In the genomic region with DNA sequence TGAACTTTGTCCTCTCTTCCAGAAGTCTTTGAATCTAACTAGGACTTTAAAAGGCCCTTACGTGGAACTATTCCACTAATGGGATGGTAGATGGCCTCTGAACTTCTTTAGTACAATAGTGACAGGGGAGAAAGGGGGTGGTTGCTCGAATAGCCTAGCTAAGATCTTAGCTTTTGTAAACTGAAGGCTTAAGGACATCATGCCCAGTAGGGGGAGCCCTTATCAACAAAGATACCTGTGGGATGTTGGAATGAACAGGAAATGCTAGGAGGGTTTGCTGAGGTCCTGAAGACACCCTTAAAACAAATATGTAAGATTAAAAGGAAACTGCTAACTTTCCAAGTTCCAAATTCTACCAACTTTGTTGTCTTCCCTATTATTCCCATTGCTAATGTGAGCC, we compare ENCODE assay signal across 8 cellular contexts. TPM values are rescaled to one million over a fixed set of nuclear protein-coding genes. Genes with fewer than 3 reads are reported as not detected.
DNase-seq lines count a peak whose midpoint lies in the region; ATAC-seq and TF ChIP-seq lines count a peak whose summit lies in the region.

No MANE protein-coding gene starts in this region.

- peak; percentile 66 for ATAC-seq in HG02678 (IDR thresholded peaks at IDR 0.05; ENCODE audit: unreplicated experiment)
- peak; percentile 92 for ATAC-seq in WTC11
- ATAC-seq in GM21529 (IDR thresholded peaks at IDR 0.05; ENCODE audit: unreplicated experiment) = no peak
- no peak for ATAC-seq in GM19463 (IDR thresholded peaks at IDR 0.05; ENCODE audit: unreplicated experiment)

- peak; percentile 60 for TF ChIP-seq CTCF in WTC11 (IDR thresholded peaks at IDR 0.05)
- TF ChIP-seq CTCF in neural crest cell (conservative IDR thresholded peaks at IDR 0.05) = peak; percentile 85

- H3K4me1 Mint-ChIP-seq in WTC11 (peaks cover 22% of the 10 kb centered on the region), neural crest cell (peaks cover 5% of the 10 kb centered on the region)

- in situ Hi-C loops in G401 (cut with HindIII; ENCODE audit: low sequenced_read_pairs) = no loop called here

- H3K27me3 Mint-ChIP-seq in WTC11 (ENCODE audit: low read depth) (no peaks in the 10 kb centered on the region), neural crest cell (ENCODE audit: low read depth) (no peaks in the 10 kb centered on the region)

- H3K9me3 Mint-ChIP-seq in WTC11 = peaks cover 40% of the 10 kb centered on the region
- peaks cover 2% of the 10 kb centered on the region for H3K9me3 Mint-ChIP-seq in neural crest cell

- DNase-seq in G401 (ENCODE audit: low spot score) (peak; percentile 81), NCI-H2227 (lab: John Stamatoyannopoulos, UW; ENCODE audit: unreplicated experiment) (peak; percentile 83), WTC11 (ENCODE audit: low spot score) (peak; percentile 48), fibroblast of the conjunctiva (ENCODE audit: low read depth) (peak; percentile 79), neural crest cell (ENCODE audit: low read depth, low spot score) (peak; percentile 61)

- CTCF ChIA-PET in WTC11 (lab: Charles Lee) = interaction anchor here (0.5 to 1.3 kb wide), 30 partner anchors 10 to 274 kb away, joined by 3 to 18 read pairs (median 4); a partner anchor contains a TSS

- POLR2A ChIA-PET in WTC11 (lab: Charles Lee) = no interaction called here

- H3K27ac Mint-ChIP-seq in WTC11 (no peak overlapping the region), neural crest cell (ENCODE audit: unreplicated experiment) (no peak overlapping the region)

- peaks cover 13% of the 10 kb centered on the region for H3K36me3 Mint-ChIP-seq in WTC11
- H3K36me3 Mint-ChIP-seq in neural crest cell (ENCODE audit: low read depth) = no peaks in the 10 kb centered on the region

- H3K4me3 Mint-ChIP-seq in WTC11 (no peak overlapping the region), neural crest cell (no peak overlapping the region)

TF ChIP-seq in WTC11, 78 proteins besides CTCF, POLR2A, EP300 and RAD21:
- TF ChIP-seq ZNF232 (CRISPR knock-in tag; IDR thresholded peaks at IDR 0.05) (no peak), ELF4 (CRISPR knock-in tag; IDR thresholded peaks at IDR 0.05; ENCODE audit: low read depth) (no peak), IRF2 (CRISPR knock-in tag; IDR thresholded peaks at IDR 0.05; ENCODE audit: borderline replicate concordance, low read depth) (no peak), FOXP1 (CRISPR knock-in tag; IDR thresholded peaks at IDR 0.05; ENCODE audit: borderline replicate concordance) (no peak), RELA (CRISPR knock-in tag; IDR thresholded peaks at IDR 0.05; ENCODE audit: borderline replicate concordance) (no peak), HMGA2 (CRISPR knock-in tag; IDR thresholded peaks at IDR 0.05) (no peak), ZNF671 (CRISPR knock-in tag; IDR thresholded peaks at IDR 0.05) (no peak), NR2C2 (CRISPR knock-in tag; IDR thresholded peaks at IDR 0.05) (no peak)
- TF ChIP-seq, protein P1, sequence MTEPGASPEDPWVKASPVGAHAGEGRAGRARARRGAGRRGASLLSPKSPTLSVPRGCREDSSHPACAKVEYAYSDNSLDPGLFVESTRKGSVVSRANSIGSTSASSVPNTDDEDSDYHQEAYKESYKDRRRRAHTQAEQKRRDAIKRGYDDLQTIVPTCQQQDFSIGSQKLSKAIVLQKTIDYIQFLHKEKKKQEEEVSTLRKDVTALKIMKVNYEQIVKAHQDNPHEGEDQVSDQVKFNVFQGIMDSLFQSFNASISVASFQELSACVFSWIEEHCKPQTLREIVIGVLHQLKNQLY (CRISPR knock-in tag; IDR thresholded peaks at IDR 0.05) = no peak
- TF ChIP-seq, protein P2, sequence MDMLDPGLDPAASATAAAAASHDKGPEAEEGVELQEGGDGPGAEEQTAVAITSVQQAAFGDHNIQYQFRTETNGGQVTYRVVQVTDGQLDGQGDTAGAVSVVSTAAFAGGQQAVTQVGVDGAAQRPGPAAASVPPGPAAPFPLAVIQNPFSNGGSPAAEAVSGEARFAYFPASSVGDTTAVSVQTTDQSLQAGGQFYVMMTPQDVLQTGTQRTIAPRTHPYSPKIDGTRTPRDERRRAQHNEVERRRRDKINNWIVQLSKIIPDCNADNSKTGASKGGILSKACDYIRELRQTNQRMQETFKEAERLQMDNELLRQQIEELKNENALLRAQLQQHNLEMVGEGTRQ (CRISPR knock-in tag; IDR thresholded peaks at IDR 0.05) = no peak
- TF ChIP-seq, protein P3, sequence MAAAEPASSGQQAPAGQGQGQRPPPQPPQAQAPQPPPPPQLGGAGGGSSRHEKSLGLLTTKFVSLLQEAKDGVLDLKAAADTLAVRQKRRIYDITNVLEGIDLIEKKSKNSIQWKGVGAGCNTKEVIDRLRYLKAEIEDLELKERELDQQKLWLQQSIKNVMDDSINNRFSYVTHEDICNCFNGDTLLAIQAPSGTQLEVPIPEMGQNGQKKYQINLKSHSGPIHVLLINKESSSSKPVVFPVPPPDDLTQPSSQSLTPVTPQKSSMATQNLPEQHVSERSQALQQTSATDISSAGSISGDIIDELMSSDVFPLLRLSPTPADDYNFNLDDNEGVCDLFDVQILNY (CRISPR knock-in tag; IDR thresholded peaks at IDR 0.05) = no peak
- TF ChIP-seq, protein P4, sequence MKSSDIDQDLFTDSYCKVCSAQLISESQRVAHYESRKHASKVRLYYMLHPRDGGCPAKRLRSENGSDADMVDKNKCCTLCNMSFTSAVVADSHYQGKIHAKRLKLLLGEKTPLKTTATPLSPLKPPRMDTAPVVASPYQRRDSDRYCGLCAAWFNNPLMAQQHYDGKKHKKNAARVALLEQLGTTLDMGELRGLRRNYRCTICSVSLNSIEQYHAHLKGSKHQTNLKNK (CRISPR knock-in tag; IDR thresholded peaks at IDR 0.05) = no peak

RNA-seq across cellular contexts. Expression of a gene that starts 33.2 kb away (rescaled TPM):
- total RNA-seq in G401 (2014; rRNA removed; shearing (Covaris generic)) = not detected in 2 replicates
- 1.8 to 4.3 TPM (median 2.2 TPM) in 3 replicates for total RNA-seq in WTC11 (2021)
- 8.4 and 8.7 TPM in 2 replicates for total RNA-seq in neural crest cell

RNA-seq across cellular contexts. Expression of a gene that starts 39.2 kb away (rescaled TPM):
- not detected in 2 replicates for total RNA-seq in G401 (2014; rRNA removed; shearing (Covaris generic))
- 0.09 TPM in 1 of 3 replicates, not detected in the others for total RNA-seq in WTC11 (2021)
- 0.11 and 0.12 TPM in 2 replicates for total RNA-seq in neural crest cell

Comparison
In these comparisons a context has a peak if more than half of its experiments do, and no peak if none do; other contexts are left out.
1. ATAC-seq: peak in HG02678 (single experiment) and WTC11 (single experiment); none in GM21529 (single experiment) and GM19463 (single experiment).
2. Peak in every context shown above with its lines, with median percentiles within 50 percentile points of each other: DNase-seq.